8 cellular contexts compared by ENCODE assay signal in the genomic region with DNA sequence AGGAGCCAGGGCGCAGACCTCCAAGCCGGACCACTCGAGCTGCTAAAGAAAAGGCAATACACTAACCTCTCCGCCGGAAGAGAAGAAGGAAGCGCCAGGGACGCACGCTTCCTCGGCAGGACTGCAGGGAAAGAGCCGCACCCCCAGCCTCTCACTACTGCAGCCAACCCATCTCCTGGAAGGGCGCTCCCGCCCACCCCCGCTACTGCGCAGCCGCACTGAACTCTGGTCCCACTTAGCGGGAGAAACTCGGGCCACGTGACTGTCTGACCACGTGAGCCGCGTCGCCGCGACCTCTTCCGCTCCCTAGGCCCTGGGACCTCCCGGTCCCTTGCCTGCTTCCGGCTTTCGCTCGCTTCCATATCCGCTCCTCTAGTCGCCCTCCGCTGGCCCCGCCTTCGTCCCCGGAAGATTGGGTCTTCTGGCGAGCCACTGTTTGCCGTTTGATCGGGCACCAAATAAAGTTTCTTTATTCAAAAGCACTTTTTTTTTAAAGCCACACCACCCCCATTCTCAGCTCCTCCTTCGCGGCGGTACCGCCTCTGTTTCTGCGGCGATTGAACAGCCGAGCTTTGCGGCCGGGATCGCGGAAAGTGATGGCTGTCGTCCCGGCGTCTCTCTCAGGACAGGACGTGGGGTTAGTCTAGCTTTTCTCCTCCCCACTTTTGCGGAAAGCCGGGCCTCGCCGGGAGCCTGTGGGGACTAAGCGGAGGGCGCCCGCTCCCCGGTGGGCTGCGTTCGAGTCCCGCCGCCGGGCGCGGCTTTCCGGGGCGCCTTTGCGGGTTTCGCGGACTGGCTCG.
DNase-seq lines count a peak whose midpoint lies in the region; ATAC-seq lines count a peak whose summit lies in the region.

A gene with protein sequence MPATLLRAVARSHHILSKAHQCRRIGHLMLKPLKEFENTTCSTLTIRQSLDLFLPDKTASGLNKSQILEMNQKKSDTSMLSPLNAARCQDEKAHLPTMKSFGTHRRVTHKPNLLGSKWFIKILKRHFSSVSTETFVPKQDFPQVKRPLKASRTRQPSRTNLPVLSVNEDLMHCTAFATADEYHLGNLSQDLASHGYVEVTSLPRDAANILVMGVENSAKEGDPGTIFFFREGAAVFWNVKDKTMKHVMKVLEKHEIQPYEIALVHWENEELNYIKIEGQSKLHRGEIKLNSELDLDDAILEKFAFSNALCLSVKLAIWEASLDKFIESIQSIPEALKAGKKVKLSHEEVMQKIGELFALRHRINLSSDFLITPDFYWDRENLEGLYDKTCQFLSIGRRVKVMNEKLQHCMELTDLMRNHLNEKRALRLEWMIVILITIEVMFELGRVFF (minus strand): TSS at position 177 of the 800 bp plus-strand sequence. CDS start 6,315 bp downstream, outside the sequence.

- DNase-seq in C1 segment of cervical spinal cord (lab: John Stamatoyannopoulos, UW) (peak; percentile 94 to 99 (median 99)), NCI-H748 treated with DMSO at 0.1 percent for 48 hours (lab: John Stamatoyannopoulos, UW) (peak; percentile 99), dedifferentiated amniotic fluid mesenchymal stem cell (ENCODE audit: extremely low spot score) (peak; percentile 99), left kidney (ENCODE audit: low read depth, low spot score) (peak; percentile 100)
- DNase-seq in activated CD4-positive, alpha-beta T cell treated with anti-CD3 and anti-CD28 coated beads, Interleukin-2, amount 50 U/mL, for 24 hours (ENCODE audit: low read depth in 1 of 2, low spot score in 1 of 2) = peak; percentile 95 to 99
- DNase-seq in stimulated activated CD4-positive, alpha-beta T cell treated with anti-CD3 and anti-CD28 coated beads, Interleukin-2, amount 100 ng/mL, for 24 hours = peak; percentile 99 to 100

- ATAC-seq in GM19372 (IDR thresholded peaks at IDR 0.05; ENCODE audit: low read depth, unreplicated experiment) = peak; percentile 96
- peak; percentile 96 for ATAC-seq in HG03558 (IDR thresholded peaks at IDR 0.05; ENCODE audit: extremely low read depth, unreplicated experiment)

Comparison
In these comparisons a context has a peak if more than half of its experiments do, and no peak if none do; other contexts are left out.
1. Peak in every context shown above with its lines: DNase-seq and ATAC-seq.